Comparison of ENCODE assay signal across 10 cellular contexts in genomic region chr10:124532106-124532641, GRCh38.
DNase-seq lines count a peak whose midpoint lies in the region; ATAC-seq and TF ChIP-seq lines count a peak whose summit lies in the region.
"Had no signal": no experiment of that assay in that cellular context is flagged by ENCODE, and none has a peak within 500 bp of the region (broad histone marks: within the 10 kb centered on the region; RNA-seq: fewer than 3 reads in every experiment).

No MANE protein-coding gene starts in this region.

- peak overlapping the region; percentile 12 for H4K8ac ChIP-seq in mesenchymal stem cell (ENCODE audit: low read length)

- H2BK5ac ChIP-seq in mesenchymal stem cell (ENCODE audit: low read depth, low read length, poor library complexity, severe bottlenecking): no peak overlapping the region

- H3K4ac ChIP-seq in mesenchymal stem cell (ENCODE audit: low read depth in 1 of 2, low read length in 2 of 2): no peak overlapping the region

- TF ChIP-seq CTCF in DND-41 (IDR thresholded peaks at IDR 0.05; ENCODE audit: borderline replicate concordance, extremely low read depth, low read length, poor library complexity, severe bottlenecking) (peak; percentile 56), astrocyte of the cerebellum (IDR thresholded peaks at IDR 0.05; ENCODE audit: low read depth, low read length, missing control alignments) (peak; percentile 51), testis (IDR thresholded peaks at IDR 0.05) (peak in 1 of 3 experiments; percentile 12)

- DNase-seq in DND-41 (no peak), astrocyte of the cerebellum (ENCODE audit: low read depth) (no peak), mesenchymal stem cell (no peak), ureter (ENCODE audit: low spot score) (no peak), testis (no peak)
- no peak for DNase-seq in stimulated activated CD4-positive, alpha-beta T cell treated with anti-CD3 and anti-CD28 coated beads, Interleukin-1b, Interleukin-23, amount 100 ng/mL, for 48 hours
- DNase-seq: activated CD8-positive, alpha-beta memory T cell treated with anti-CD3 and anti-CD28 coated beads, Interleukin-2, amount 10 ng/mL, durations not matched to agents 7 days and 5 days; NCI-H524 had no signal

- no peak overlapping the region for H3K4me3 ChIP-seq in DND-41 (ENCODE audit: low read depth in 1 of 2, low read length in 2 of 2)
- no peak overlapping the region for H3K4me3 ChIP-seq in astrocyte of the cerebellum (ENCODE audit: low read depth, low read length)
- no peak overlapping the region for H3K4me3 ChIP-seq in mesenchymal stem cell (ENCODE audit: insufficient read depth in 1 of 2, low read depth in 1 of 2, low read length in 2 of 2)
- H3K4me3 ChIP-seq in testis: no peak overlapping the region

- no peaks in the 10 kb centered on the region for H3K9me3 ChIP-seq in DND-41 (ENCODE audit: insufficient read depth, low read length, severe bottlenecking)
- no peaks in the 10 kb centered on the region for H3K9me3 ChIP-seq in mesenchymal stem cell (ENCODE audit: control insufficient read depth, low read length)
- no peaks in the 10 kb centered on the region for H3K9me3 ChIP-seq in testis

- H2BK12ac ChIP-seq in mesenchymal stem cell (ENCODE audit: low read length in 2 of 2): no peak overlapping the region

- H4K20me1 ChIP-seq in DND-41 (ENCODE audit: insufficient read depth, low read length): no peaks in the 10 kb centered on the region

- no peaks in the 10 kb centered on the region for H3K79me2 ChIP-seq in DND-41 (ENCODE audit: insufficient read depth, low read length)

- no peak overlapping the region for H3K14ac ChIP-seq in mesenchymal stem cell (ENCODE audit: low read length in 2 of 2)

- H3K79me1 ChIP-seq in mesenchymal stem cell (replicated peaks; ENCODE audit: low read length, poor library complexity, severe bottlenecking): no peaks in the 10 kb centered on the region

- H2BK120ac ChIP-seq in mesenchymal stem cell (ENCODE audit: low read depth, low read length): no peak overlapping the region

- no peak overlapping the region for H3K18ac ChIP-seq in mesenchymal stem cell (ENCODE audit: low read depth in 1 of 2, low read length in 2 of 2)

- H3K23ac ChIP-seq in mesenchymal stem cell (ENCODE audit: low read length in 2 of 2): no peak overlapping the region

- no peak for TF ChIP-seq POLR2A in testis (IDR thresholded peaks at IDR 0.05)

- 76% methylated on average over 11 of the region's 11 CpGs for WGBS in mesenchymal stem cell
- 57 to 71% methylated on average over 11 of the region's 11 CpGs for WGBS in testis, 2 donors

- H3K36me3 ChIP-seq in DND-41 (ENCODE audit: insufficient read depth, low read length) (no peaks in the 10 kb centered on the region), mesenchymal stem cell (ENCODE audit: control insufficient read depth in 1 of 2, insufficient read depth in 2 of 2, low read depth in 1 of 2, low read length in 2 of 2) (no peaks in the 10 kb centered on the region), testis (ENCODE audit: low read depth, missing control alignments) (no peaks in the 10 kb centered on the region)

- H2AFZ ChIP-seq in DND-41 (ENCODE audit: low read depth, low read length) (no peak overlapping the region), mesenchymal stem cell (ENCODE audit: low read depth, low read length) (no peak overlapping the region)

- H3K9ac ChIP-seq in DND-41 (ENCODE audit: low read depth, low read length): no peak overlapping the region
- H3K9ac ChIP-seq in mesenchymal stem cell (ENCODE audit: low read length): no peak overlapping the region

- no peaks in the 10 kb centered on the region for H3K27me3 ChIP-seq in DND-41 (ENCODE audit: insufficient read depth, low read length, poor library complexity)
- H3K27me3 ChIP-seq in mesenchymal stem cell (ENCODE audit: control insufficient read depth in 1 of 2, insufficient read depth in 1 of 2, low read length in 2 of 2): no peaks in the 10 kb centered on the region
- H3K27me3 ChIP-seq in testis: no peaks in the 10 kb centered on the region

- H3K27ac ChIP-seq in DND-41 (ENCODE audit: low read length) (no peak overlapping the region), mesenchymal stem cell (ENCODE audit: low read length, poor library complexity, severe bottlenecking) (no peak overlapping the region), testis (no peak overlapping the region)

- peaks cover 9% of the 10 kb centered on the region for H3K4me1 ChIP-seq in DND-41 (ENCODE audit: insufficient read depth, low read length)
- H3K4me1 ChIP-seq in mesenchymal stem cell (ENCODE audit: control insufficient read depth, insufficient read depth, low read depth, low read length): peaks cover 11% of the 10 kb centered on the region
- peaks cover 48% of the 10 kb centered on the region for H3K4me1 ChIP-seq in testis

- H3K4me2 ChIP-seq in DND-41 (ENCODE audit: insufficient read depth, low read length) (no peak overlapping the region), mesenchymal stem cell (ENCODE audit: low read length, poor library complexity, severe bottlenecking) (no peak overlapping the region)

- in situ Hi-C loops in astrocyte of the cerebellum (cut with HindIII; ENCODE audit: low sequenced_read_pairs): no loop called here

- ATAC-seq in DND-41 (ENCODE audit: insufficient read depth, low read depth): no peak
- peak; percentile 40 for ATAC-seq in HG03280 (IDR thresholded peaks at IDR 0.05; ENCODE audit: unreplicated experiment)
- ATAC-seq in HG03196 (IDR thresholded peaks at IDR 0.05; ENCODE audit: unreplicated experiment): no peak
- ATAC-seq: activated CD8-positive, alpha-beta memory T cell treated with anti-CD3 and anti-CD28 coated beads, Interleukin-2, amount 10 ng/mL, durations not matched to agents 7 days and 5 days had no signal

- H4K91ac ChIP-seq in mesenchymal stem cell (ENCODE audit: low read length): no peak overlapping the region

- H2BK15ac ChIP-seq in mesenchymal stem cell (ENCODE audit: low read depth, poor library complexity, severe bottlenecking): no peak overlapping the region

- intact Hi-C loops in testis (cut with DNase I; ENCODE audit: low total_unique reads): loop anchor here (10.0 kb wide), 1 partner anchor 293 kb away; no protein-coding TSS in a partner anchor

- H2AK5ac ChIP-seq in mesenchymal stem cell (ENCODE audit: low read length, severe bottlenecking): no peak overlapping the region
